Comparison of ENCODE assay signal across 1 cellular context in genomic region chr16:18809165-18809564, GRCh38.
A peak's percentile ranks its signal among the peaks of the same experiment; 100 is the strongest.
TF ChIP-seq lines count a peak whose summit lies in the region.

No MANE protein-coding gene starts in this region.

TF ChIP-seq in K562, 482 proteins besides CTCF, POLR2A, EP300 and RAD21:
- TF ChIP-seq WHSC1 (IDR thresholded peaks at IDR 0.05; ENCODE audit: low read length), result peak; percentile 72
- no peak for TF ChIP-seq ERF (CRISPR knock-in tag; IDR thresholded peaks at IDR 0.05)
